In the genomic region with DNA sequence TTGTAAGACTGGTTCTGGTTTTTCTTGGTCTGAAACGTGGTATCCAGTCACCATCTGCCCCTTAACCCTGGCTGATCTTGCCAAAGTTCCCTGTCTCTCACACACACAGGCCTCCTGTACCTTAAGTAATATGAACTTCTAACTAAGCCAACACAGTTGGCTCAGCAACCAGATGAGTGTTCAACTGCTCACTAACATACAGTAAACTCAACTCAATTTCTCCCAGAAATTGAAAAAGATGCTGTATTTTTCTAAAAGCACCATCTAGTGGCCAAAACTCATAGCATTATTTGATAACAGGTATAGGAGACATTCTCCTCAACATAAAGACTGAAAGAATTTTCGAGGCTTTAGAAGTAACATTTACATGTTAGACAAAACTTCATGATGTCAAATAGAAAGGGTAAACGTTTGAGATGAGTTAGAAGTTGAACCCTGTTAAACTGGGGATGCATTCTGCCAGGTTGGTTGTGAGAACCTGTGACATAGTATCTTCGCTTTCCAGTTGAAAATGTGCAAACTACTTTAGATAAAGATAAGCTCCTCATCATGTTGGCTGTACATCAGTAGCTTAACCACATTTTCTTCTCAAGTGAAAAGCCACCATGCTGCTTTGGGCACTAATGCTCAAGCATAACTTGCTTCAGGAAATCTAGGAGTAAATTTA, we compare ENCODE assay signal across 8 cellular contexts. TPM values are rescaled to one million over a fixed set of nuclear protein-coding genes. Genes with fewer than 3 reads are reported as not detected.
DNase-seq lines count a peak whose midpoint lies in the region; TF ChIP-seq lines count a peak whose summit lies in the region.

No MANE protein-coding gene starts in this region.

- no peak overlapping the region for H3K4me2 ChIP-seq in SK-N-SH

- no peaks in the 10 kb centered on the region for H4K20me1 ChIP-seq in SK-N-SH (ENCODE audit: insufficient read depth)

- H3K36me3 Mint-ChIP-seq in progenitor cell of endocrine pancreas (ENCODE audit: insufficient read depth): peaks cover 15% of the 10 kb centered on the region

- TF ChIP-seq EP300 in SK-N-SH (IDR thresholded peaks at IDR 0.05; ENCODE audit: borderline replicate concordance in 1 of 2, low read depth in 1 of 2, low read length in 1 of 2): no peak

- peak; percentile 62 for TF ChIP-seq RAD21 in SK-N-SH (IDR thresholded peaks at IDR 0.05; ENCODE audit: low read length)

- peaks cover 78% of the 10 kb centered on the region for H3F3A ChIP-seq in SK-N-SH (replicated peaks; ENCODE audit: insufficient read depth)

- H3K27me3 ChIP-seq in SK-N-SH (ENCODE audit: insufficient read depth): no peaks in the 10 kb centered on the region

- H3K4me1 Mint-ChIP-seq in progenitor cell of endocrine pancreas (ENCODE audit: low read depth): peaks cover 23% of the 10 kb centered on the region

- H3K36me3 ChIP-seq in SK-N-SH (replicated peaks in 1 of 2; ENCODE audit: control insufficient read depth in 1 of 2, insufficient read depth in 2 of 2, low read length in 1 of 2): peaks cover 50 to 62% of the 10 kb centered on the region in 2 experiments

- H3K27me3 Mint-ChIP-seq in progenitor cell of endocrine pancreas: no peaks in the 10 kb centered on the region

- no peaks in the 10 kb centered on the region for H3K9me3 Mint-ChIP-seq in progenitor cell of endocrine pancreas (ENCODE audit: low read depth)

- CTCF ChIA-PET in SK-N-SH (lab: Yijun Ruan, JAX): interaction anchor here (0.7 to 6.1 kb wide), 37 partner anchors 8 to 613 kb away, joined by 3 to 55 read pairs (median 4); no protein-coding TSS in a partner anchor

- no peaks in the 10 kb centered on the region for H3K9me2 ChIP-seq in SK-N-SH

- H3K79me2 ChIP-seq in SK-N-SH (ENCODE audit: insufficient read depth): no peaks in the 10 kb centered on the region; the same call in 1 of the 2 replicates

- DNase-seq in CD1c-positive myeloid dendritic cell (ENCODE audit: extremely low spot score) (peak; percentile 53), H4 (ENCODE audit: low spot score) (peak; percentile 19), SK-N-SH (no peak), fibroblast of peridontal ligament (ENCODE audit: extremely low read depth) (peak; percentile 82), progenitor cell of endocrine pancreas (ENCODE audit: low spot score, unreplicated experiment) (no peak), foreskin melanocyte (no peak), HK-2 (ENCODE audit: unreplicated experiment) (no peak)
- no peak for DNase-seq in stimulated activated CD4-positive, alpha-beta T cell treated with anti-CD3 and anti-CD28 coated beads, Interleukin-1b, Interleukin-23, amount 100 ng/mL, for 48 hours

- no peak overlapping the region for H3K9ac ChIP-seq in SK-N-SH

- no peaks in the 10 kb centered on the region for H3K9me3 ChIP-seq in SK-N-SH

- no peak overlapping the region for H3K27ac Mint-ChIP-seq in progenitor cell of endocrine pancreas

- TF ChIP-seq CTCF in SK-N-SH (IDR thresholded peaks at IDR 0.05) (peak; percentile 83), progenitor cell of endocrine pancreas (IDR thresholded peaks at IDR 0.05; ENCODE audit: unreplicated experiment) (peak; percentile 61)

- no peak overlapping the region for H3K4me3 Mint-ChIP-seq in progenitor cell of endocrine pancreas (ENCODE audit: low read depth)

- no peak overlapping the region for H3K4me3 ChIP-seq in SK-N-SH (ENCODE audit: low read depth in 2 of 2, low read length in 1 of 2)

- POLR2A ChIA-PET in SK-N-SH (lab: Yijun Ruan, JAX): no interaction called here

- H2AFZ ChIP-seq in SK-N-SH (ENCODE audit: low read depth): no peak overlapping the region

- peaks cover 6 to 7% of the 10 kb centered on the region in 2 experiments; a peak in 3 of 4 replicates for H3K4me1 ChIP-seq in SK-N-SH (ENCODE audit: control insufficient read depth in 1 of 2, insufficient read depth in 2 of 2, low read depth in 1 of 2, low read length in 1 of 2)

- 57% methylated on average over 4 of the region's 4 CpGs for WGBS in SK-N-SH (ENCODE audit: low lambda C conversion rate)

- peak overlapping the region; percentile 43 to 44 for H3K27ac ChIP-seq in SK-N-SH (ENCODE audit: low read depth in 2 of 2, low read length in 1 of 2)

TF ChIP-seq in SK-N-SH, 30 proteins besides CTCF, POLR2A, EP300 and RAD21:
- TF ChIP-seq FOSL2 (IDR thresholded peaks at IDR 0.05; ENCODE audit: borderline replicate concordance, low read depth) (no peak), POLR2AphosphoS5 (IDR thresholded peaks at IDR 0.05; ENCODE audit: low read depth, low read length) (0 out of 2 replicates have a peak, but pooled peaks have one; percentile 7), JUND (IDR thresholded peaks at IDR 0.05) (no peak), SMC3 (IDR thresholded peaks at IDR 0.05; ENCODE audit: low read depth, low read length) (peak; percentile 37; the same call in 1 of the 2 replicates)

RNA-seq across cellular contexts. Expression of gene CCNI, which starts 31.2 kb away (rescaled TPM):
- total RNA-seq in H4 (2014; rRNA removed; shearing (Covaris generic)): 108 and 133 TPM in 2 replicates
- polyA plus RNA-seq in SK-N-SH (2012; rRNA removed): 56.8 and 61.8 TPM in 2 replicates
- 79.8 and 82.4 TPM in 2 replicates for polyA plus RNA-seq in SK-N-SH (2012; cell fraction: cytosol; rRNA removed)
- polyA plus RNA-seq in SK-N-SH (2012; cell fraction: nucleus; rRNA removed): 15.0 and 31.1 TPM in 2 replicates
- 300 and 322 TPM in 2 replicates for total RNA-seq in progenitor cell of endocrine pancreas

Comparison
In these comparisons a context has a peak if more than half of its experiments do, and no peak if none do; other contexts are left out.
1. DNase-seq: peak in CD1c-positive myeloid dendritic cell (single experiment), H4 (single experiment) and fibroblast of peridontal ligament (single experiment); none in SK-N-SH (single experiment), progenitor cell of endocrine pancreas (single experiment), foreskin melanocyte (single experiment), stimulated activated CD4-positive, alpha-beta T cell treated with anti-CD3 and anti-CD28 coated beads, Interleukin-1b, Interleukin-23, amount 100 ng/mL, for 48 hours (single experiment) and HK-2 (single experiment).